ENCODE assay signal across 10 cellular contexts in genomic region chr1:204077979-204078696, GRCh38. TPM values are rescaled to one million over a fixed set of nuclear protein-coding genes. Genes with fewer than 3 reads are reported as not detected.
DNase-seq lines count a peak whose midpoint lies in the region; ATAC-seq and TF ChIP-seq lines count a peak whose summit lies in the region.
"Had no signal": no experiment of that assay in that cellular context is flagged by ENCODE, and none has a peak within 500 bp of the region (broad histone marks: within the 10 kb centered on the region; RNA-seq: fewer than 3 reads in every experiment).

No MANE protein-coding gene starts in this region.

- H3K9me3 Mint-ChIP-seq in endothelial cell (ENCODE audit: unreplicated experiment) (no peaks in the 10 kb centered on the region), neural crest cell (no peaks in the 10 kb centered on the region)
- H3K9me3 Mint-ChIP-seq: CD8-positive, alpha-beta T cell had no signal

- H3K4me3 Mint-ChIP-seq in endothelial cell (ENCODE audit: unreplicated experiment), result peak overlapping the region; percentile 56
- H3K4me3 Mint-ChIP-seq in neural crest cell, result peak overlapping the region; percentile 98
- H3K4me3 Mint-ChIP-seq: activated naive CD8-positive, alpha-beta T cell; CD8-positive, alpha-beta T cell had no signal

- H3K27me3 Mint-ChIP-seq in endothelial cell (ENCODE audit: unreplicated experiment), result peaks cover 11% of the 10 kb centered on the region
- peaks cover 4% of the 10 kb centered on the region for H3K27me3 Mint-ChIP-seq in neural crest cell (ENCODE audit: low read depth)

- H3K27ac Mint-ChIP-seq in endothelial cell (ENCODE audit: unreplicated experiment) (peak overlapping the region; percentile 84), neural crest cell (ENCODE audit: unreplicated experiment) (peak overlapping the region; percentile 92)
- H3K27ac Mint-ChIP-seq: activated naive CD8-positive, alpha-beta T cell; CD8-positive, alpha-beta T cell had no signal

- ATAC-seq in GM21825 (IDR thresholded peaks at IDR 0.05; ENCODE audit: unreplicated experiment) (no peak), HG03457 (IDR thresholded peaks at IDR 0.05; ENCODE audit: unreplicated experiment) (no peak)
- ATAC-seq: CD8-positive, alpha-beta T cell had no signal

- peaks cover 8% of the 10 kb centered on the region for H3K36me3 Mint-ChIP-seq in endothelial cell (ENCODE audit: low read depth, unreplicated experiment)
- H3K36me3 Mint-ChIP-seq in neural crest cell (ENCODE audit: low read depth), result no peaks in the 10 kb centered on the region
- H3K36me3 Mint-ChIP-seq: activated naive CD8-positive, alpha-beta T cell; CD8-positive, alpha-beta T cell had no signal

- peaks cover 56% of the 10 kb centered on the region for H3K4me1 Mint-ChIP-seq in endothelial cell (ENCODE audit: unreplicated experiment)
- H3K4me1 Mint-ChIP-seq in neural crest cell, result peaks cover 65% of the 10 kb centered on the region

- DNase-seq in DMS53 (lab: John Stamatoyannopoulos, UW) (peak; percentile 94), NCI-H345 (lab: John Stamatoyannopoulos, UW) (peak; percentile 90), endothelial cell (ENCODE audit: low spot score) (peak; percentile 31), neural crest cell (ENCODE audit: low read depth, low spot score) (no peak), retina (no peak), GM19238 (ENCODE audit: insufficient read length, low spot score) (no peak)
- DNase-seq: CD8-positive, alpha-beta T cell had no signal

- TF ChIP-seq CTCF in endothelial cell (IDR thresholded peaks at IDR 0.05; ENCODE audit: unreplicated experiment) (no peak), neural crest cell (conservative IDR thresholded peaks at IDR 0.05) (no peak)

RNA-seq across cellular contexts. Expression of gene SOX13, which starts 5.2 kb away (rescaled TPM):
- total RNA-seq in endothelial cell (ENCODE audit: unreplicated experiment) (107 TPM), neural crest cell (60.9 and 64.4 TPM in 2 replicates)

Comparison
In these comparisons a context has a peak if more than half of its experiments do, and no peak if none do; other contexts are left out.
1. DNase-seq: peak in DMS53 (single experiment), NCI-H345 (single experiment) and endothelial cell (single experiment); none in neural crest cell (single experiment), retina (single experiment) and GM19238 (single experiment).